ENCODE assay signal across 1 cellular context in genomic region chr11:6612816-6613136, GRCh38.
TF ChIP-seq lines count a peak whose summit lies in the region.

No MANE protein-coding gene starts in this region.

TF ChIP-seq in GM23338, 12 proteins besides CTCF, POLR2A, EP300 and RAD21:
- TF ChIP-seq ZNF462 (CRISPR knock-in tag; IDR thresholded peaks at IDR 0.05) = no peak
- no peak for TF ChIP-seq POLR2AphosphoS5 (IDR thresholded peaks at IDR 0.05; ENCODE audit: low read depth)
- no peak for TF ChIP-seq REST (IDR thresholded peaks at IDR 0.05; ENCODE audit: unreplicated experiment)
- no peak for TF ChIP-seq NANOG (IDR thresholded peaks at IDR 0.05; ENCODE audit: borderline replicate concordance)
- TF ChIP-seq ETS1 (IDR thresholded peaks at IDR 0.05) = no peak
- no peak for TF ChIP-seq JUNB (IDR thresholded peaks at IDR 0.05; ENCODE audit: unreplicated experiment)
- TF ChIP-seq ZNF331 (CRISPR knock-in tag; IDR thresholded peaks at IDR 0.05; ENCODE audit: low read depth) = no peak
- TF ChIP-seq ZNF114 (CRISPR knock-in tag; IDR thresholded peaks at IDR 0.05) = no peak
- no peak for TF ChIP-seq EZH2phosphoT487 (IDR thresholded peaks at IDR 0.05; ENCODE audit: unreplicated experiment)
- TF ChIP-seq EZH2 (IDR thresholded peaks at IDR 0.05; ENCODE audit: low read depth, unreplicated experiment) = no peak
- TF ChIP-seq STAT1 (IDR thresholded peaks at IDR 0.05; ENCODE audit: unreplicated experiment) = no peak
- TF ChIP-seq CREB1 (CRISPR knock-in tag; IDR thresholded peaks at IDR 0.05; ENCODE audit: low read depth) = no peak
